ENCODE assay signal across 21 cellular contexts in genomic region chr9:366620-367019, GRCh38.
"Had no signal": no experiment of that assay in that cellular context is flagged by ENCODE, and none has a peak within 500 bp of the region (broad histone marks: within the 10 kb centered on the region; RNA-seq: fewer than 3 reads in every experiment).

No MANE protein-coding gene starts in this region.

- H3K4me3 Mint-ChIP-seq: activated T-helper 17 cell treated with anti-CD3 and anti-CD28 coated beads, Interleukin-2, amount 50 U/mL, for 72 hours; immature natural killer cell; natural killer cell treated with Interleukin-12 subunit alpha and Interleukin-12 subunit beta and Interleukin-15 and Interleukin-18, amount 100 ng/mL, for 72 hours; T-helper 17 cell had no signal

- FAIRE-seq: frontal cortex had no signal

- ATAC-seq: activated T-helper 17 cell treated with anti-CD3 and anti-CD28 coated beads, Interleukin-2, amount 50 U/mL, for 72 hours; left ventricle myocardium superior; natural killer cell treated with Interleukin-12 subunit alpha and Interleukin-12 subunit beta and Interleukin-15 and Interleukin-18, amount 100 ng/mL, for 72 hours; T-helper 17 cell had no signal

- H3K4me1 Mint-ChIP-seq: activated T-helper 17 cell treated with anti-CD3 and anti-CD28 coated beads, Interleukin-2, amount 50 U/mL, for 72 hours had no signal

- H3K9me3 ChIP-seq: tibial artery, vagina had no signal

- H3K27me3 Mint-ChIP-seq: activated T-helper 17 cell treated with anti-CD3 and anti-CD28 coated beads, Interleukin-2, amount 50 U/mL, for 72 hours; natural killer cell treated with Interleukin-12 subunit alpha and Interleukin-12 subunit beta and Interleukin-15 and Interleukin-18, amount 100 ng/mL, for 72 hours; T-helper 17 cell had no signal

- H3K27me3 ChIP-seq: tibial artery, vagina had no signal

- H3K4me1 ChIP-seq: vagina had no signal

- H3K36me3 ChIP-seq: tibial artery had no signal

- H3K27ac Mint-ChIP-seq: T-helper 17 cell had no signal

- DNase-seq: activated CD4-positive, alpha-beta T cell treated with anti-CD3 and anti-CD28 coated beads, Interleukin-2, amount 50 U/mL, for 4 hours; activated naive CD4-positive, alpha-beta T cell; activated T-cell treated with anti-CD3 and anti-CD28 coated beads for 4 hours; aorta; head of caudate nucleus; immature natural killer cell; left ventricle myocardium superior; mesenchymal stem cell; nucleus accumbens; stimulated activated CD4-positive, alpha-beta T cell treated with anti-CD3 and anti-CD28 coated beads, Interleukin-12 subunit alpha, Interleukin-12 subunit beta, amount 100 ng/mL, for 4 hours; stimulated activated CD4-positive, alpha-beta T cell treated with anti-CD3 and anti-CD28 coated beads, Interleukin-1b, Interleukin-23, amount 100 ng/mL, for 48 hours; stimulated activated CD8-positive, alpha-beta memory T cell treated with anti-CD3 and anti-CD28 coated beads, Interleukin-4, amount 100 ng/mL, for 48 hours; stimulated activated naive CD4-positive, alpha-beta T cell treated with Interleukin-2 at 50 U/mL for 16 hours; T-helper 17 cell; tibial artery; WERI-Rb-1 had no signal

- H3K4me3 ChIP-seq: coronary artery, tibial artery, vagina had no signal

- H3K9me3 Mint-ChIP-seq: activated T-helper 17 cell treated with anti-CD3 and anti-CD28 coated beads, Interleukin-2, amount 50 U/mL, for 72 hours; immature natural killer cell; natural killer cell treated with Interleukin-12 subunit alpha and Interleukin-12 subunit beta and Interleukin-15 and Interleukin-18, amount 100 ng/mL, for 72 hours had no signal

- H3K27ac ChIP-seq: coronary artery, tibial artery, vagina, WERI-Rb-1 had no signal
